In genomic region chr20:38894091-38894847, GRCh38 we compare ENCODE assay signal across 9 cellular contexts. TPM values are rescaled to one million over a fixed set of nuclear protein-coding genes. Genes with fewer than 3 reads are reported as not detected.
A peak's percentile ranks its signal among the peaks of the same experiment; 100 is the strongest.
DNase-seq lines count a peak whose midpoint lies in the region; ATAC-seq and TF ChIP-seq lines count a peak whose summit lies in the region.
"Had no signal": no experiment of that assay in that cellular context is flagged by ENCODE, and none has a peak within 500 bp of the region (broad histone marks: within the 10 kb centered on the region; RNA-seq: fewer than 3 reads in every experiment).

No MANE protein-coding gene starts in this region.

- H3K27ac ChIP-seq in PC-3 (ENCODE audit: low read length): no peak overlapping the region
- H3K27ac ChIP-seq: epithelial cell of prostate had no signal

- no peaks in the 10 kb centered on the region for H4K20me1 ChIP-seq in PC-3 (ENCODE audit: low read length)

- no TSS peak for BruUV-seq in PC-3 (replicated peaks; lab: Mats Ljungman, UMichigan)

- H3K36me3 ChIP-seq in PC-3 (ENCODE audit: low read depth, low read length): no peaks in the 10 kb centered on the region

- H3K79me2 ChIP-seq in PC-3 (ENCODE audit: low read length): no peaks in the 10 kb centered on the region

- no peak for DNase-seq in T-helper 1 cell
- DNase-seq in PC-3: no peak
- DNase-seq in fibroblast of mammary gland (ENCODE audit: low read depth): peak; percentile 49
- DNase-seq in stimulated activated effector memory CD8-positive, alpha-beta T cell treated with anti-CD3 and anti-CD28 coated beads, Interleukin-12 subunit alpha, Interleukin-12 subunit beta, amount 100 ng/mL, for 72 hours (ENCODE audit: low spot score in 2 of 2): no peak
- DNase-seq in AG20443 (ENCODE audit: low spot score): no peak
- no peak for DNase-seq in posterior vena cava (ENCODE audit: low spot score)
- DNase-seq in COLO668 (lab: John Stamatoyannopoulos, UW; ENCODE audit: unreplicated experiment): no peak

- H3K27me3 ChIP-seq in PC-3 (ENCODE audit: low read length): peaks cover 14% of the 10 kb centered on the region; the same call in 1 of the 2 replicates

- H3K27ac Mint-ChIP-seq in T-helper 1 cell treated with Interleukin-12 subunit alpha and Interleukin-12 subunit beta and Interleukin-4 antibody, amounts not matched to agents 30 μg/mL and 1 μg/mL, for 36 hours: peak overlapping the region; percentile 92
- H3K27ac Mint-ChIP-seq in stimulated activated effector memory CD8-positive, alpha-beta T cell treated with anti-CD3 and anti-CD28 coated beads, Interleukin-12 subunit alpha, Interleukin-12 subunit beta, amount 100 ng/mL, for 72 hours: peak overlapping the region; percentile 91

- peak overlapping the region; percentile 20 for H3K4me3 Mint-ChIP-seq in T-helper 1 cell treated with Interleukin-12 subunit alpha and Interleukin-12 subunit beta and Interleukin-4 antibody, amounts not matched to agents 30 μg/mL and 1 μg/mL, for 36 hours
- peak overlapping the region; percentile 66 for H3K4me3 Mint-ChIP-seq in stimulated activated effector memory CD8-positive, alpha-beta T cell treated with anti-CD3 and anti-CD28 coated beads, Interleukin-12 subunit alpha, Interleukin-12 subunit beta, amount 100 ng/mL, for 72 hours

- ATAC-seq in PC-3: peak; percentile 70
- ATAC-seq in stimulated activated effector memory CD8-positive, alpha-beta T cell treated with anti-CD3 and anti-CD28 coated beads, Interleukin-12 subunit alpha, Interleukin-12 subunit beta, amount 100 ng/mL, for 72 hours: no peak

- H3K9me2 ChIP-seq in PC-3 (replicated peaks; ENCODE audit: low read length): no peaks in the 10 kb centered on the region

- TF ChIP-seq CTCF in PC-3 (conservative IDR thresholded peaks at IDR 0.05; ENCODE audit: low read depth, low read length) (no peak), fibroblast of mammary gland (conservative IDR thresholded peaks at IDR 0.05; ENCODE audit: control insufficient read depth, insufficient read depth, low read depth, low read length) (no peak)

- H3K4me1 Mint-ChIP-seq in T-helper 1 cell treated with Interleukin-12 subunit alpha and Interleukin-12 subunit beta and Interleukin-4 antibody, amounts not matched to agents 30 μg/mL and 1 μg/mL, for 36 hours (ENCODE audit: low read depth): peaks cover 38% of the 10 kb centered on the region
- H3K4me1 Mint-ChIP-seq in stimulated activated effector memory CD8-positive, alpha-beta T cell treated with anti-CD3 and anti-CD28 coated beads, Interleukin-12 subunit alpha, Interleukin-12 subunit beta, amount 100 ng/mL, for 72 hours: peaks cover 59% of the 10 kb centered on the region

- peaks cover 38% of the 10 kb centered on the region for H3K36me3 Mint-ChIP-seq in T-helper 1 cell treated with Interleukin-12 subunit alpha and Interleukin-12 subunit beta and Interleukin-4 antibody, amounts not matched to agents 30 μg/mL and 1 μg/mL, for 36 hours (ENCODE audit: low read depth)
- H3K36me3 Mint-ChIP-seq in stimulated activated effector memory CD8-positive, alpha-beta T cell treated with anti-CD3 and anti-CD28 coated beads, Interleukin-12 subunit alpha, Interleukin-12 subunit beta, amount 100 ng/mL, for 72 hours: peaks cover 96% of the 10 kb centered on the region

- H3K9me3 ChIP-seq in PC-3 (ENCODE audit: low read length): no peaks in the 10 kb centered on the region

- H3K4me3 ChIP-seq in PC-3 (ENCODE audit: low read length): peak overlapping the region; percentile 32; the same call in 1 of the 2 replicates
- H3K4me3 ChIP-seq in fibroblast of mammary gland (ENCODE audit: control insufficient read depth, low read depth, low read length): no peak overlapping the region

- H3K9ac ChIP-seq in PC-3 (ENCODE audit: low read length): no peak overlapping the region

- peak overlapping the region; percentile 54 for H2AFZ ChIP-seq in PC-3 (ENCODE audit: low read length)

- H3K9me3 Mint-ChIP-seq in T-helper 1 cell treated with Interleukin-12 subunit alpha and Interleukin-12 subunit beta and Interleukin-4 antibody, amounts not matched to agents 30 μg/mL and 1 μg/mL, for 36 hours: no peaks in the 10 kb centered on the region
- no peaks in the 10 kb centered on the region for H3K9me3 Mint-ChIP-seq in stimulated activated effector memory CD8-positive, alpha-beta T cell treated with anti-CD3 and anti-CD28 coated beads, Interleukin-12 subunit alpha, Interleukin-12 subunit beta, amount 100 ng/mL, for 72 hours

- no peaks in the 10 kb centered on the region for H3K27me3 Mint-ChIP-seq in T-helper 1 cell treated with Interleukin-12 subunit alpha and Interleukin-12 subunit beta and Interleukin-4 antibody, amounts not matched to agents 30 μg/mL and 1 μg/mL, for 36 hours (ENCODE audit: low read depth)

- POLR2A ChIA-PET in PC-3 (lab: Charles Lee; ENCODE audit: unreplicated experiment): no interaction called here

- H3K4me1 ChIP-seq in PC-3 (ENCODE audit: insufficient read depth, low read length): peaks cover 4% of the 10 kb centered on the region; the same call in 1 of the 2 replicates

- no peaks in the 10 kb centered on the region for H3F3A ChIP-seq in PC-3 (ENCODE audit: low read length, unreplicated experiment)

- H3K4me2 ChIP-seq in PC-3 (ENCODE audit: low read length): peak overlapping the region; percentile 70

- CTCF ChIA-PET in PC-3 (lab: Charles Lee): interaction anchor here (0.6 kb wide), 1 partner anchor 19 kb away, joined by 3 read pairs; no protein-coding TSS in a partner anchor

- intact Hi-C loops in PC-3 (cut with micrococcal nuclease) (loop anchor here (5.0 kb wide), 2 partner anchors 142 to 247 kb away; no protein-coding TSS in a partner anchor), posterior vena cava (cut with DNase I) (loop anchor here (5.0 kb wide), 1 partner anchor 247 kb away; no protein-coding TSS in a partner anchor)

RNA-seq across cellular contexts. Expression of gene FAM83D, which starts 31.9 kb away (rescaled TPM):
- total RNA-seq in PC-3 (2014; rRNA removed) (69.6 and 81.4 TPM in 2 replicates), posterior vena cava (10 to 100 TPM; 72.1 to 94.3 TPM)
